Comparison of ENCODE assay signal across 8 cellular contexts in the genomic region with DNA sequence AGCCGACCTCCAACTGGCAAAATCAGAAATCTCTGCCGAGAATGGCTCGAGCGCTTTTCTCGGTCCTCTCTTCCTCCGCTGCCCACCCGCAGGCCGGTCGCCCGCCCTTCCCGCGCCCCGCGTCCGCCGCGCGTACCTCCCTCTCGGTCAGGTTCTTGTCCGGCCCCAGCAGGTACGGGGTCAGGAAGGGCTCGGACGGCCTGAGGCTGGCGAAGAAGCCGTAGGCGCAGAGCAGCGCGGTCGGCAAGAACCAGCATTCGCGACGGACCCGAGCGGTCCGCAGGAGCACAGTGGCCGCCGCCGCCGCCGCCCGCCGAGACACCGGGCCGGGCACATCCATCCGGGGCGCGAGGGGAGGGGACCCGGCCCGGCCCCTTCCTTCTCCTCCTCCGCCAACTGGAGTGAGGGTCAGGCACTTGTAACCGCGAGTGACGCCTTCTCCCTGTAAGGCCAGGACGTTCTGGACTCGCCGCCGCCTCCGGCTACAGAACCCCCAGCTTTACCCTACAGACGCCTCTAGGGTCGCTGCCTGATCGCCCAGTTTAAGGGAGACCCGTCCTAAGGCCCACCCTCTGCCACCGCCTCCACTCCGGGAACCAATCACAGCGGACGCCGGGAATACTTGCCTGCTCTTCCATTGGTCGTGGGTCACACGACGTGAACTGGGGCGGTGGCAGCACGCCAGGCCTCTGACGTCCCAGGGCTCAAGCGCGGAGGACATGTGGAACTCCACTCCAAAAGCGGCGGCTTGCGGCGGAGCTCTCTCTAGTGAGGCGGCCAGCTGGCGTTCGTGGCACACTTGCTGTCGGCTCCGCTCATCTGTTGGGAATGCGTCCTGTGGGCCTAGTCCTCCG. TPM values are rescaled to one million over a fixed set of nuclear protein-coding genes. Genes with fewer than 3 reads are reported as not detected.
DNase-seq lines count a peak whose midpoint lies in the region; ATAC-seq and TF ChIP-seq lines count a peak whose summit lies in the region.

A gene with protein sequence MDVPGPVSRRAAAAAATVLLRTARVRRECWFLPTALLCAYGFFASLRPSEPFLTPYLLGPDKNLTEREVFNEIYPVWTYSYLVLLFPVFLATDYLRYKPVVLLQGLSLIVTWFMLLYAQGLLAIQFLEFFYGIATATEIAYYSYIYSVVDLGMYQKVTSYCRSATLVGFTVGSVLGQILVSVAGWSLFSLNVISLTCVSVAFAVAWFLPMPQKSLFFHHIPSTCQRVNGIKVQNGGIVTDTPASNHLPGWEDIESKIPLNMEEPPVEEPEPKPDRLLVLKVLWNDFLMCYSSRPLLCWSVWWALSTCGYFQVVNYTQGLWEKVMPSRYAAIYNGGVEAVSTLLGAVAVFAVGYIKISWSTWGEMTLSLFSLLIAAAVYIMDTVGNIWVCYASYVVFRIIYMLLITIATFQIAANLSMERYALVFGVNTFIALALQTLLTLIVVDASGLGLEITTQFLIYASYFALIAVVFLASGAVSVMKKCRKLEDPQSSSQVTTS (minus strand): TSS at position 518 of the 854 bp plus-strand sequence. CDS start 178 bp downstream, at position 340.

- peaks cover 9% of the 10 kb centered on the region for H3K36me3 Mint-ChIP-seq in activated B cell treated with CpG ODN at 0.5 μM for 24 hours (ENCODE audit: low read depth)
- peaks cover 0 to 2% (median 0%) of the 10 kb centered on the region in 3 donors for H3K36me3 Mint-ChIP-seq in immature natural killer cell

- DNase-seq in AG09309 (ENCODE audit: low read depth) (peak; percentile 94), NCI-H2227 treated with DMSO at 0.1 percent for 48 hours (lab: John Stamatoyannopoulos, UW) (peak; percentile 97), activated B cell treated with CpG ODN at 0.5 μM for 24 hours (peak; percentile 86), caudate nucleus (lab: John Stamatoyannopoulos, UW) (peak; percentile 86 to 100 (median 99)), immature natural killer cell (peak; percentile 94), smooth muscle cell of the brain vasculature (ENCODE audit: low read depth, low spot score) (peak; percentile 98)

- peak within 1 kb of the TSS; percentile 82 for H3K27ac Mint-ChIP-seq in activated B cell treated with CpG ODN at 0.5 μM for 24 hours
- peak within 1 kb of the TSS; percentile 87 to 96 (median 94) for H3K27ac Mint-ChIP-seq in immature natural killer cell

- POLR2A ChIA-PET in activated B cell treated with CpG ODN at 0.5 μM for 24 hours (lab: Charles Lee), result interaction anchor here (0.6 to 1.5 kb wide), 9 partner anchors 9 to 408 kb away, joined by 3 to 7 read pairs (median 3); a partner anchor contains a TSS

- peak within 1 kb of the TSS; percentile 94 for H3K27ac ChIP-seq in caudate nucleus (ENCODE audit: low read depth, low read length)

- intact Hi-C loops in activated B cell treated with CpG ODN at 0.5 μM for 24 hours (cut with micrococcal nuclease), result loop anchor here (1.0 to 10.0 kb wide), 14 partner anchors 61 to 1999 kb away; a partner anchor contains a TSS

- H3K27me3 Mint-ChIP-seq in activated B cell treated with CpG ODN at 0.5 μM for 24 hours, result no peaks in the 10 kb centered on the region
- peaks cover 3 to 8% (median 5%) of the 10 kb centered on the region in 3 donors for H3K27me3 Mint-ChIP-seq in immature natural killer cell (ENCODE audit: low read depth in 3 of 3)

- ATAC-seq in GM18909 (IDR thresholded peaks at IDR 0.05; ENCODE audit: poor library complexity, unreplicated experiment), result peak; percentile 99
- ATAC-seq in HG03175 (IDR thresholded peaks at IDR 0.05; ENCODE audit: unreplicated experiment), result peak; percentile 98
- ATAC-seq in activated B cell treated with CpG ODN at 0.5 μM for 24 hours (ENCODE audit: low read depth), result peak; percentile 98

- H3K4me3 ChIP-seq in AG09309 (ENCODE audit: control insufficient read depth, low read depth, low read length), result peak within 1 kb of the TSS; percentile 76

- CTCF ChIA-PET in activated B cell treated with CpG ODN at 0.5 μM for 24 hours (lab: Charles Lee), result interaction anchor here (0.9 kb wide), 2 partner anchors 13 to 60 kb away, joined by 3 to 5 read pairs; no protein-coding TSS in a partner anchor

- H3K4me1 Mint-ChIP-seq in activated B cell treated with CpG ODN at 0.5 μM for 24 hours (peaks cover 27% of the 10 kb centered on the region), immature natural killer cell (peaks cover 31 to 37% of the 10 kb centered on the region in 2 donors)

- no peaks in the 10 kb centered on the region for H3K9me3 Mint-ChIP-seq in activated B cell treated with CpG ODN at 0.5 μM for 24 hours
- no peaks in the 10 kb centered on the region for H3K9me3 Mint-ChIP-seq in immature natural killer cell

- H3K4me3 Mint-ChIP-seq in activated B cell treated with CpG ODN at 0.5 μM for 24 hours (peak within 1 kb of the TSS; percentile 88), immature natural killer cell (peak within 1 kb of the TSS; percentile 89 to 97 (median 95))

- peak; percentile 23 for TF ChIP-seq CTCF in AG09309 (IDR thresholded peaks at IDR 0.05; ENCODE audit: control insufficient read depth, insufficient read depth, low read depth, low read length, missing control alignments)
- no peak for TF ChIP-seq CTCF in activated B cell treated with CpG ODN at 0.5 μM for 24 hours (IDR thresholded peaks at IDR 0.05)

RNA-seq across cellular contexts. Expression of the gene that starts here (rescaled TPM):
- 3.0 and 3.6 TPM in 2 replicates for total RNA-seq in activated B cell treated with CpG ODN at 0.5 μM for 24 hours
- 1 to 10 TPM in 1 of 3 donors, under 1 TPM in 2; 0.38 to 2.4 (median 0.51) TPM for polyA plus RNA-seq in immature natural killer cell

Comparison
In these comparisons a context has a peak if more than half of its experiments do, and no peak if none do; other contexts are left out.
1. Peak in every context shown above with its lines: DNase-seq, ATAC-seq, H3K4me3 ChIP-seq and H3K27ac ChIP-seq.